Comparison of ENCODE assay signal across 17 cellular contexts in the genomic region with DNA sequence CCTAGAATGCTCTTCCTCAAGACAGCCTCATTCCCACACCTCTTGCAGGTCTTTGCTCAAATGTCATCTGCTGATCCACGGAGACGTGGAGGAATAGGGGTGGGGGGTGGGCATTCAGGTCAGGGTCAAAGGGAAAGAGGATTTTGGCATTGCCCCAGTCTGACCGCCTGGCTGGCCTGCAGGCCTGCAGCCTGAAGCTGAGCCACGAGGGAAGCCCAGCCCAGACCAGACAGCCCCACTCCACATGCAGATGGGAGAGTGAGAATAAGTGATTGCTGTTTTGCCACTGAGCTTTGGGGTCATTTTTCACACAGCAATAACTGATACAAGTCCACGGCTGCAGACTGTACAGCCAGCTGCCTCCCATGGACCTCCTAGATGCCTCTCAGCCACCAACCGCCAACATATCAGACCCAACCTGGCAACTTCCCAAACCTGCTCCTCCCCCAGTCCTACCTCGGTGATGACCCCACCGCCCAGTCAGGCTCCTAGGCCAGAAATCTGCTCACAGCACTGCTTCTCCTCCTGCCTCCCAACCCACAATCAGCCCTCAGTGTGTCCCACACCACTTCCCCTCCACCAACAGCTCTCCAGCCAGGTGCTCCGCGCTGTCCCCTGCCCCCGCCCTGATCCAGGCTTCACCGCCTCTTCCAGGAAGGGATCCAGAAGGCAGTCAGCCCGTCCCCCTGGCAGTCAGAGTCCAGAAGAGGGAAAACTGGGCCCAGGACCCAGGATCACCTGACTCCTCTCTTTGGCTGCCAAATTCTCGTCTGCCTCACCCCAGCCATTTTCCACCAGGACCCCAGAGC. TPM values are rescaled to one million over a fixed set of nuclear protein-coding genes. Genes with fewer than 3 reads are reported as not detected.
A peak's percentile ranks its signal among the peaks of the same experiment; 100 is the strongest.
DNase-seq lines count a peak whose midpoint lies in the region; ATAC-seq and TF ChIP-seq lines count a peak whose summit lies in the region.
"Had no signal": no experiment of that assay in that cellular context is flagged by ENCODE, and none has a peak within 500 bp of the region (broad histone marks: within the 10 kb centered on the region; RNA-seq: fewer than 3 reads in every experiment).

No MANE protein-coding gene starts in this region.

- H4K8ac ChIP-seq in neuronal stem cell (ENCODE audit: low read depth, low read length) = no peak overlapping the region

- DNase-seq in Ammon's horn (ENCODE audit: low spot score) (peak; percentile 34), ascending aorta (ENCODE audit: low spot score in 2 of 2) (no peak), heart left ventricle (peak in 1 of 5 donors; percentile 38), neuronal stem cell (ENCODE audit: low spot score) (no peak), NCI-H146 treated with DMSO at 0.1 percent for 48 hours (lab: John Stamatoyannopoulos, UW; ENCODE audit: unreplicated experiment) (no peak), HuH-7 (ENCODE audit: low spot score) (no peak), RKO (ENCODE audit: low spot score) (no peak), mesenteric fat pad (ENCODE audit: low spot score) (no peak)
- DNase-seq: activated CD8-positive, alpha-beta memory T cell treated with anti-CD3 and anti-CD28 coated beads for 24 hours; left lung; NCI-H2081; small intestine had no signal

- peak overlapping the region; percentile 53 for H2BK12ac ChIP-seq in neuronal stem cell (ENCODE audit: low read length)

- H3K18ac ChIP-seq in neuronal stem cell (ENCODE audit: low read length) = peak overlapping the region; percentile 70

- H3K79me1 ChIP-seq in neuronal stem cell (ENCODE audit: low read depth, low read length) = no peaks in the 10 kb centered on the region

- H3K23ac ChIP-seq in neuronal stem cell (ENCODE audit: low read depth, low read length, poor library complexity) = peak overlapping the region; percentile 25

- H3K4ac ChIP-seq in neuronal stem cell (ENCODE audit: low read length) = no peak overlapping the region

- 54 to 63% (median 60%) methylated on average over 14 of the region's 14 CpGs for WGBS in heart left ventricle, 4 donors
- no CpG with 5 or more reads among the region's 14 CpGs for WGBS in neuronal stem cell (ENCODE audit: extremely low coverage in 2 of 2, insufficient read length in 2 of 2, insufficient replicate concordance in 1 of 2), 2 donors

- H3K4me3 ChIP-seq in ascending aorta (no peak overlapping the region), heart left ventricle (no peak overlapping the region), neuronal stem cell (ENCODE audit: low read length in 2 of 2) (no peak overlapping the region)
- H3K4me3 ChIP-seq: cardiac muscle cell, left lung, SJSA1 had no signal

- H3K27ac ChIP-seq in ascending aorta = peak overlapping the region; percentile 63 to 65
- peak overlapping the region in 3 of 12 donors; percentile 4 to 46 (median 32) for H3K27ac ChIP-seq in heart left ventricle
- H3K27ac ChIP-seq in neuronal stem cell (replicated peaks; ENCODE audit: low read length) = no peak overlapping the region
- H3K27ac ChIP-seq: cardiac muscle cell, left lung, SJSA1 had no signal

- H4K91ac ChIP-seq in neuronal stem cell (ENCODE audit: low read depth, low read length, poor library complexity) = no peak overlapping the region

- no peak overlapping the region for H2AK5ac ChIP-seq in neuronal stem cell (ENCODE audit: low read depth, low read length)

- H2AFZ ChIP-seq in neuronal stem cell (ENCODE audit: low read length) = no peak overlapping the region

- no peak overlapping the region for H2BK120ac ChIP-seq in neuronal stem cell (ENCODE audit: low read depth, low read length)

- no peak overlapping the region for H3K4me2 ChIP-seq in neuronal stem cell (ENCODE audit: insufficient read depth, low read length, poor library complexity, severe bottlenecking)

- H2BK5ac ChIP-seq in neuronal stem cell (ENCODE audit: low read length) = peak overlapping the region; percentile 11

- H2BK15ac ChIP-seq in neuronal stem cell (ENCODE audit: low read length) = peak overlapping the region; percentile 75

- peak; percentile 34 to 63 (median 43) for ATAC-seq in heart left ventricle
- ATAC-seq: left lung had no signal

- no peak for TF ChIP-seq POLR2A in heart left ventricle (IDR thresholded peaks at IDR 0.05)

- H3K4me1 ChIP-seq in ascending aorta = peaks cover 0 to 12% of the 10 kb centered on the region in 2 donors
- H3K4me1 ChIP-seq in heart left ventricle = peaks cover 0 to 18% (median 3%) of the 10 kb centered on the region in 12 donors
- no peaks in the 10 kb centered on the region for H3K4me1 ChIP-seq in neuronal stem cell (ENCODE audit: control insufficient read depth in 2 of 2, insufficient read depth in 1 of 2, low read depth in 1 of 2, low read length in 2 of 2)
- H3K4me1 ChIP-seq: SJSA1 had no signal

- TF ChIP-seq CTCF in ascending aorta (IDR thresholded peaks at IDR 0.05) (no peak), heart left ventricle (IDR thresholded peaks at IDR 0.05) (no peak)

- H3K36me3 ChIP-seq in ascending aorta (peaks cover 17 to 21% of the 10 kb centered on the region in 2 donors), heart left ventricle (peaks cover 0 to 20% (median 0%) of the 10 kb centered on the region in 9 donors), neuronal stem cell (replicated peaks in 1 of 2; ENCODE audit: control insufficient read depth in 2 of 2, insufficient read depth in 2 of 2, low read length in 2 of 2) (no peaks in the 10 kb centered on the region)
- H3K36me3 ChIP-seq: cardiac muscle cell, left lung, SJSA1 had no signal

- H3K9me3 ChIP-seq in ascending aorta (peaks cover 0 to 19% of the 10 kb centered on the region in 2 donors), heart left ventricle (peaks cover 0 to 26% (median 15%) of the 10 kb centered on the region in 12 donors), neuronal stem cell (replicated peaks in 1 of 2; ENCODE audit: control insufficient read depth in 2 of 2, insufficient read depth in 1 of 2, low read depth in 1 of 2, low read length in 2 of 2) (peaks cover 12 to 23% of the 10 kb centered on the region in 2 donors)

- H3K27me3 ChIP-seq in ascending aorta = no peaks in the 10 kb centered on the region
- H3K27me3 ChIP-seq in heart left ventricle = no peaks in the 10 kb centered on the region
- no peaks in the 10 kb centered on the region for H3K27me3 ChIP-seq in neuronal stem cell (ENCODE audit: control insufficient read depth in 3 of 3, insufficient read depth in 3 of 3, low read depth in 1 of 3, low read length in 3 of 3)
- H3K27me3 ChIP-seq: cardiac muscle cell, left lung, SJSA1 had no signal

- intact Hi-C loops in ascending aorta (cut with DNase I) (loop anchor here (5.0 kb wide), 1 partner anchor 51 kb away; no protein-coding TSS in a partner anchor), heart left ventricle (cut with DNase I) (no loop called here)

- no peak overlapping the region for H3K14ac ChIP-seq in neuronal stem cell (ENCODE audit: low read length)

- peak overlapping the region; percentile 30 for H3K9ac ChIP-seq in neuronal stem cell (ENCODE audit: low read depth, low read length, poor library complexity)

RNA-seq across cellular contexts. Expression of gene KIAA1755, which starts 14.0 kb away (rescaled TPM):
- 15.2 TPM for total RNA-seq in ascending aorta
- total RNA-seq in heart left ventricle = 1 to 10 TPM; 2.3 to 6.7 (median 5.2) TPM
- polyA plus RNA-seq in heart left ventricle = 1 to 10 TPM; 2.1 TPM
- polyA plus RNA-seq in neuronal stem cell (2013, experiment 1 of 2) = 0.33 TPM
- polyA plus RNA-seq in neuronal stem cell (2013, experiment 2 of 2) = 0.21 TPM
- total RNA-seq in mesenteric fat pad = 5.6 TPM
- total RNA-seq: cardiac muscle cell had no signal
- polyA plus RNA-seq: cardiac muscle cell had no signal

RNA-seq across cellular contexts. Expression of gene BPI, which starts 57.4 kb away (rescaled TPM):
- total RNA-seq in ascending aorta = not detected
- 1 to 10 TPM in 1 of 9 donors, under 1 TPM in 3, not detected in 5; 0.18 to 2.9 (median 0.32) TPM for total RNA-seq in heart left ventricle
- not detected for polyA plus RNA-seq in heart left ventricle
- not detected for polyA plus RNA-seq in neuronal stem cell (2013, experiment 1 of 2)
- polyA plus RNA-seq in neuronal stem cell (2013, experiment 2 of 2) = not detected
- total RNA-seq in mesenteric fat pad = not detected
- total RNA-seq: cardiac muscle cell, endothelial cell of umbilical vein, LHCN-M2, neural crest cell had no signal
- polyA plus RNA-seq: cardiac muscle cell, endothelial cell of umbilical vein, small intestine had no signal
